Comparison of ENCODE assay signal across 20 cellular contexts in the genomic region with DNA sequence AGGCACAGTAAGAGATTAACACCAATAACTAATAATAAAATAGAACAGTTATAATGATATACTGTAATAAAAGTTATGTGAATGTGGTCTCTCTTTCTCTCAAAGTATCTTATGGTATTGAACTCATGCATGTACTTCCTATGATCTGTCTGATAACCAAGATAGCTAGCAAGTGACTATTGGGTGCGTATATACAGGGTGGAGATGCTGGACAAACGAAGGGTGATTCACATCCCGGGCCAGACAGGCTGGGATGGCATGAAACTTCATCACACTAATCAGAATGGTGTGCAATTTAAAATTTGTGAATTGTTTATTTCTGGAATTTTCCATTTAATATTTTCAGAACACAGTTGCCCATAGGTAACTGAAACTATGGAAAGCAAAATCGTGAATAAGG.
"Had no signal": no experiment of that assay in that cellular context is flagged by ENCODE, and none has a peak within 500 bp of the region (broad histone marks: within the 10 kb centered on the region; RNA-seq: fewer than 3 reads in every experiment).

No MANE protein-coding gene starts in this region.

- H3K4me3 ChIP-seq: left ventricle myocardium inferior, lung, mucosa of descending colon, ovary, right atrium auricular region, skin epidermis, spleen, suprapubic skin, thoracic aorta, tibial artery, upper lobe of right lung had no signal

- ATAC-seq: mucosa of descending colon; naive thymus-derived CD4-positive, alpha-beta T cell; natural killer cell treated with Interleukin-12 subunit alpha and Interleukin-12 subunit beta and Interleukin-15 and Interleukin-18, amount 100 ng/mL, for 72 hours; sciatic nerve; stimulated activated effector memory CD8-positive, alpha-beta T cell treated with anti-CD3 and anti-CD28 coated beads, Interleukin-12 subunit alpha, Interleukin-12 subunit beta, amount 100 ng/mL, for 72 hours; upper lobe of right lung had no signal

- H3K27ac ChIP-seq: left ventricle myocardium inferior, ovary, right atrium auricular region, skin epidermis, spleen, suprapubic skin, thoracic aorta, tibial artery, upper lobe of right lung had no signal

- H3K36me3 ChIP-seq: left ventricle myocardium inferior, ovary, right atrium auricular region, spleen, suprapubic skin, thoracic aorta, tibial artery, upper lobe of right lung had no signal

- H3K4me1 ChIP-seq: left ventricle myocardium inferior, right atrium auricular region, spleen, suprapubic skin, tibial artery, upper lobe of right lung had no signal

- DNase-seq: islet precursor cell; left ventricle myocardium inferior; midbrain; mucosa of descending colon; naive thymus-derived CD4-positive, alpha-beta T cell; ovary; spleen; stimulated activated CD4-positive, alpha-beta T cell treated with anti-CD3 and anti-CD28 coated beads, Interleukin-4, amount 100 ng/mL, for 24 hours; stimulated activated naive CD4-positive, alpha-beta T cell; tibial artery; trophoblast cell; upper lobe of right lung had no signal

- H3K27me3 ChIP-seq: ovary, right atrium auricular region, suprapubic skin, tibial artery, upper lobe of right lung had no signal

- H3K9me3 ChIP-seq: left ventricle myocardium inferior, mucosa of descending colon, ovary, right atrium auricular region, spleen, suprapubic skin, thoracic aorta, tibial artery, upper lobe of right lung had no signal
